1 cellular context compared by ENCODE assay signal in the genomic region with DNA sequence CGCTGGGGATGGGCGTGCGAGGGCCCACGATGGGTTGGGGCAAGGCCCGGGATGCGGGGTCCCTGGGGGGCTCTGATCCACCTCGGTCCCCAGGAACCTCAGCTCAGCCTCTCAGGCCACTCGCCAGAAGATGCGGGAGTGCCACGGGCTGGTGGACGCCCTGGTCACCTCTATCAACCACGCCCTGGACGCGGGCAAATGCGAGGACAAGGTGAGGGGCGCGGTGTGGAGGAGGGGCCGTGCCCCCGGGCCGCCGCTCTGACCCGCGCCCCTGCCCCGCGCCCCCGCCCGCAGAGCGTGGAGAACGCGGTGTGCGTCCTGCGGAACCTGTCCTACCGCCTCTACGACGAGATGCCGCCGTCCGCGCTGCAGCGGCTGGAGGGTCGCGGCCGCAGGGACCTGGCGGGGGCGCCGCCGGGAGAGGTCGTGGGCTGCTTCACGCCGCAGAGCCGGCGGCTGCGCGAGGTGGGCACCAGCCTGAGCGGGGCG.
TF ChIP-seq lines count a peak whose summit lies in the region.

No MANE protein-coding gene starts in this region.

TF ChIP-seq in K562, 482 proteins besides CTCF, POLR2A, EP300 and RAD21:
- no peak for TF ChIP-seq SMAD4 (CRISPR knock-in tag; conservative IDR thresholded peaks at IDR 0.05)
- peak; percentile 9; the same call in 1 of the 2 replicates for TF ChIP-seq POLR2G (IDR thresholded peaks at IDR 0.05; ENCODE audit: low read depth, low read length)
- TF ChIP-seq, protein P1, sequence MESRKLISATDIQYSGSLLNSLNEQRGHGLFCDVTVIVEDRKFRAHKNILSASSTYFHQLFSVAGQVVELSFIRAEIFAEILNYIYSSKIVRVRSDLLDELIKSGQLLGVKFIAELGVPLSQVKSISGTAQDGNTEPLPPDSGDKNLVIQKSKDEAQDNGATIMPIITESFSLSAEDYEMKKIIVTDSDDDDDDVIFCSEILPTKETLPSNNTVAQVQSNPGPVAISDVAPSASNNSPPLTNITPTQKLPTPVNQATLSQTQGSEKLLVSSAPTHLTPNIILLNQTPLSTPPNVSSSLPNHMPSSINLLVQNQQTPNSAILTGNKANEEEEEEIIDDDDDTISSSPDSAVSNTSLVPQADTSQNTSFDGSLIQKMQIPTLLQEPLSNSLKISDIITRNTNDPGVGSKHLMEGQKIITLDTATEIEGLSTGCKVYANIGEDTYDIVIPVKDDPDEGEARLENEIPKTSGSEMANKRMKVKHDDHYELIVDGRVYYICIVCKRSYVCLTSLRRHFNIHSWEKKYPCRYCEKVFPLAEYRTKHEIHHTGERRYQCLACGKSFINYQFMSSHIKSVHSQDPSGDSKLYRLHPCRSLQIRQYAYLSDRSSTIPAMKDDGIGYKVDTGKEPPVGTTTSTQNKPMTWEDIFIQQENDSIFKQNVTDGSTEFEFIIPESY (CRISPR knock-in tag; IDR thresholded peaks at IDR 0.05), result peak; percentile 98
- no peak for TF ChIP-seq SMARCE1 (IDR thresholded peaks at IDR 0.05)
